Comparison of ENCODE assay signal across 8 cellular contexts in the genomic region with DNA sequence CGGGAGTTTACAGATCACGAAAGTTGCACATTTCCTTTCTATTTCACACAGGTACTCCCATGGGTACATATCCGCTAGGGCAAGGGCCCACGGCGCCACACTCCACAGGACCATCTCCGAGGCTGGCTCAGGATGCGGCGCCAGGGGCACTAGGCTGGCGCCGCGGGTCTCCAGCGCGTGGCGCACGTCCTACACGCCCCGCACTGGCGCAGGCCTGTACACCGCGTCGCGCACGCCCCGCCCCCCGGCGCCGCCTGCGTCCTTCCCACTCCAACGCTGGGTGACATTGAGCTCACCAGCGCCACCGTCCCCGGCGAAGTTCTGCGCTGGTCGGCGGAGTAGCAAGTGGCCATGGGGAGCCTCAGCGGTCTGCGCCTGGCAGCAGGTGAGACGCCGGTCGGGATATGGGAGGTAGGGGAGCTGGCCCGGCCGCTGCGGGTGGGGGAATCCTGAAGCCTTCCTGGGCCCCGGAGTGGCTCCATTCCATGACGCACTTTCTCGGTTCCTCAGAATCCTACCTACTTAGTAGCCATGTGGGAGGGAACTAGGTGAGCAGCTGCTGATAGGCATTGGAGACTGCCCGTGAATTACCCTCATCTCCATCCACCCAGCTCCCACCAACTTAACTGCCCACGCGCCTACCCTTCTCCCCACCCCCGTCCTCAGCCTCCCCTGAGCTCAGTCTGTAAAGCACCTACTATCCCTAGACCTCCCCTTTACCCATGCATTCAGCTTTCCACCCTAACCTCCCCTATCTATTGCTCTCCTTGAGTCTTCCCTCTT. TPM values are rescaled to one million over a fixed set of nuclear protein-coding genes. Genes with fewer than 3 reads are reported as not detected.
DNase-seq lines count a peak whose midpoint lies in the region; ATAC-seq and TF ChIP-seq lines count a peak whose summit lies in the region.

A gene with protein sequence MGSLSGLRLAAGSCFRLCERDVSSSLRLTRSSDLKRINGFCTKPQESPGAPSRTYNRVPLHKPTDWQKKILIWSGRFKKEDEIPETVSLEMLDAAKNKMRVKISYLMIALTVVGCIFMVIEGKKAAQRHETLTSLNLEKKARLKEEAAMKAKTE (plus strand): TSS at position 268 of the 783 bp plus-strand sequence. CDS start 84 bp downstream, at position 352.

- H3K9ac ChIP-seq in SK-N-MC (ENCODE audit: insufficient read length): peak within 1 kb of the TSS; percentile 94

- DNase-seq in GM10248 (ENCODE audit: extremely low spot score) (peak; percentile 93), NB4 (ENCODE audit: low read depth) (peak; percentile 97), SK-N-MC (ENCODE audit: low read depth, low spot score) (no peak), globus pallidus (ENCODE audit: low spot score) (peak; percentile 93), osteoblast (ENCODE audit: insufficient read length, low spot score, missing footprints) (peak; percentile 95), thoracic aorta (ENCODE audit: low spot score) (peak; percentile 70)
- peak; percentile 95 for DNase-seq in activated naive CD4-positive, alpha-beta T cell treated with anti-CD3 and anti-CD28 coated beads, Interleukin-2, amount 50 U/mL, for 16 hours

- peak; percentile 95 for TF ChIP-seq POLR2A in NB4 (IDR thresholded peaks at IDR 0.05; ENCODE audit: extremely low read depth, insufficient read length)

- H3K4me3 ChIP-seq in NB4 (ENCODE audit: low read depth, low read length) (peak within 1 kb of the TSS; percentile 96), SK-N-MC (peak within 1 kb of the TSS; percentile 92), osteoblast (ENCODE audit: insufficient read depth, low read length) (peak within 1 kb of the TSS; percentile 81), thoracic aorta (peak within 1 kb of the TSS; percentile 81)

- CTCF ChIA-PET in GM10248 (lab: Yijun Ruan, JAX): interaction anchor here (0.6 to 2.5 kb wide), 43 partner anchors 8 to 839 kb away, joined by 3 to 25 read pairs (median 4); a partner anchor contains a TSS

- POLR2A ChIA-PET in GM10248 (lab: Yijun Ruan, JAX): interaction anchor here (0.7 to 1.4 kb wide), 6 partner anchors 8 to 281 kb away, joined by 3 to 7 read pairs (median 4); a partner anchor contains a TSS

- H4K20me1 ChIP-seq in osteoblast (ENCODE audit: insufficient read depth, low read length): no peaks in the 10 kb centered on the region

- H3K36me3 ChIP-seq in SK-N-MC (ENCODE audit: insufficient read depth, low read length): peaks cover 20% of the 10 kb centered on the region; the same call in 1 of the 2 replicates
- H3K36me3 ChIP-seq in osteoblast (ENCODE audit: insufficient read depth, low read length): no peaks in the 10 kb centered on the region
- no peaks in the 10 kb centered on the region for H3K36me3 ChIP-seq in thoracic aorta

- H3K4me1 ChIP-seq in osteoblast (ENCODE audit: insufficient read depth, low read length) (peaks cover 16% of the 10 kb centered on the region), thoracic aorta (ENCODE audit: control insufficient read depth in 1 of 2, low read depth in 2 of 2) (peaks cover 4 to 27% of the 10 kb centered on the region in 2 donors)

- H3K27ac ChIP-seq in SK-N-MC (peak within 1 kb of the TSS; percentile 60; the same call in 1 of the 2 replicates), osteoblast (ENCODE audit: low read depth, low read length) (peak within 1 kb of the TSS; percentile 66), thoracic aorta (peak within 1 kb of the TSS; percentile 70 to 84)

- peaks cover 31% of the 10 kb centered on the region for H3K79me2 ChIP-seq in osteoblast (ENCODE audit: insufficient read depth, low read length)

- H3K27me3 ChIP-seq in osteoblast (ENCODE audit: insufficient read depth, low read length) (no peaks in the 10 kb centered on the region), thoracic aorta (replicated peaks; ENCODE audit: insufficient read depth) (no peaks in the 10 kb centered on the region)

- TF ChIP-seq CTCF in GM10248 (IDR thresholded peaks at IDR 0.05; ENCODE audit: control extremely low read depth, extremely low read depth, low read depth, missing control alignments) (peak; percentile 84), NB4 (IDR thresholded peaks at IDR 0.05; ENCODE audit: low read depth, low read length) (peak; percentile 49), osteoblast (IDR thresholded peaks at IDR 0.05; ENCODE audit: extremely low read depth, low read depth, low read length) (peak; percentile 45), thoracic aorta (IDR thresholded peaks at IDR 0.05) (peak; percentile 58)

- H3K4me2 ChIP-seq in osteoblast (ENCODE audit: insufficient read depth, low read length): peak within 1 kb of the TSS; percentile 99

- ATAC-seq in HG02571 (IDR thresholded peaks at IDR 0.05; ENCODE audit: unreplicated experiment): peak; percentile 87
- peak; percentile 92 for ATAC-seq in thoracic aorta (ENCODE audit: insufficient number of reproducible peaks, low FRiP score, low read depth)

- H3K9me3 ChIP-seq in SK-N-MC (ENCODE audit: low read depth, low read length) (no peaks in the 10 kb centered on the region), osteoblast (ENCODE audit: low read depth, low read length) (no peaks in the 10 kb centered on the region), thoracic aorta (no peaks in the 10 kb centered on the region)

- peak within 1 kb of the TSS; percentile 91 for H2AFZ ChIP-seq in osteoblast (ENCODE audit: low read length)

RNA-seq across cellular contexts. Expression of the gene that starts here (rescaled TPM):
- total RNA-seq in osteoblast (6.5 and 8.3 TPM in 2 replicates), thoracic aorta (1 to 10 TPM; 7.1 to 8.0 TPM)
